13 cellular contexts compared by ENCODE assay signal in genomic region chr4:77196866-77197265, GRCh38. TPM values are rescaled to one million over a fixed set of nuclear protein-coding genes. Genes with fewer than 3 reads are reported as not detected.
DNase-seq lines count a peak whose midpoint lies in the region; ATAC-seq, FAIRE-seq and TF ChIP-seq lines count a peak whose summit lies in the region.
"Had no signal": no experiment of that assay in that cellular context is flagged by ENCODE, and none has a peak within 500 bp of the region (broad histone marks: within the 10 kb centered on the region; RNA-seq: fewer than 3 reads in every experiment).

No MANE protein-coding gene starts in this region.

- H3K27ac ChIP-seq in transverse colon = no peak overlapping the region
- H3K27ac ChIP-seq: hepatocyte, stomach had no signal

- no peaks in the 10 kb centered on the region for H3K4me1 ChIP-seq in mucosa of descending colon (ENCODE audit: low read depth)
- H3K4me1 ChIP-seq in transverse colon = no peaks in the 10 kb centered on the region
- H3K4me1 ChIP-seq: stomach had no signal

- H3K9me3 Mint-ChIP-seq in activated CD4-positive, alpha-beta T cell treated with anti-CD3 and anti-CD28 coated beads, Interleukin-2, amount 10 ng/mL, durations not matched to agents 24 days and 14 days = peaks cover 3% of the 10 kb centered on the region

- H3K27ac Mint-ChIP-seq in activated CD4-positive, alpha-beta T cell treated with anti-CD3 and anti-CD28 coated beads, Interleukin-2, amount 10 ng/mL, durations not matched to agents 24 days and 14 days = no peak overlapping the region
- H3K27ac Mint-ChIP-seq: activated naive CD8-positive, alpha-beta T cell had no signal

- ATAC-seq in GM18511 (IDR thresholded peaks at IDR 0.05; ENCODE audit: unreplicated experiment) (peak; percentile 53), GM21576 (IDR thresholded peaks at IDR 0.05; ENCODE audit: unreplicated experiment) (peak; percentile 35), HG03520 (IDR thresholded peaks at IDR 0.05; ENCODE audit: unreplicated experiment) (peak; percentile 35), mucosa of descending colon (peak; percentile 22)

- H3K9me3 ChIP-seq in mucosa of descending colon = no peaks in the 10 kb centered on the region
- no peaks in the 10 kb centered on the region for H3K9me3 ChIP-seq in transverse colon
- H3K9me3 ChIP-seq: stomach had no signal

- no peak for DNase-seq in mucosa of descending colon
- no peak for DNase-seq in HTR-8/SVneo (ENCODE audit: insufficient read length, low spot score)
- no peak for DNase-seq in activated CD4-positive, alpha-beta T cell treated with anti-CD3 and anti-CD28 coated beads, Interleukin-2, amount 10 ng/mL, durations not matched to agents 24 days and 14 days
- DNase-seq in NCI-H1694 (lab: John Stamatoyannopoulos, UW) = no peak
- no peak for DNase-seq in transverse colon
- DNase-seq: NCI-H187; stimulated activated CD4-positive, alpha-beta T cell treated with anti-CD3 and anti-CD28 coated beads, Interleukin-12 subunit alpha, Interleukin-12 subunit beta, amount 100 ng/mL, for 4 hours; stomach had no signal

- no peak for TF ChIP-seq CTCF in mucosa of descending colon (IDR thresholded peaks at IDR 0.05)
- TF ChIP-seq CTCF in transverse colon (IDR thresholded peaks at IDR 0.05) = no peak

- H3K36me3 ChIP-seq in mucosa of descending colon (ENCODE audit: low read depth) (no peaks in the 10 kb centered on the region), transverse colon (no peaks in the 10 kb centered on the region)
- H3K36me3 ChIP-seq: stomach had no signal

- no peak overlapping the region for H3K4me3 Mint-ChIP-seq in activated CD4-positive, alpha-beta T cell treated with anti-CD3 and anti-CD28 coated beads, Interleukin-2, amount 10 ng/mL, durations not matched to agents 24 days and 14 days
- H3K4me3 Mint-ChIP-seq: activated naive CD8-positive, alpha-beta T cell had no signal

- no peak for FAIRE-seq in HTR-8/SVneo (lab: Jason Lieb, UNC)

- intact Hi-C loops in mucosa of descending colon (cut with DNase I, micrococcal nuclease) = no loop called here
- intact Hi-C loops in activated CD4-positive, alpha-beta T cell treated with anti-CD3 and anti-CD28 coated beads, Interleukin-2, amount 10 ng/mL, durations not matched to agents 24 days and 14 days (cut with micrococcal nuclease) = loop anchor here (10.0 kb wide), 1 partner anchor 122 kb away; the partner anchor contains the start of gene CCNI
- intact Hi-C loops in transverse colon (cut with DNase I; ENCODE audit: low total_unique reads) = no loop called here

- in situ Hi-C loops in transverse colon (cut with MboI; ENCODE audit: low pct_ligation_motif_present in 1 of 4, low pct_unique_long_range_greater_than_20kb in 1 of 4, low sequenced_read_pairs in 3 of 4) = no loop called here

- H3K27me3 ChIP-seq in transverse colon = no peaks in the 10 kb centered on the region
- H3K27me3 ChIP-seq: hepatocyte had no signal

- 78% methylated on average over 4 of the region's 4 CpGs; no CpG with 5 or more reads in 1 of the 2 donors for WGBS in transverse colon (ENCODE audit: low coverage in 1 of 2), 2 donors

- TF ChIP-seq POLR2A in transverse colon (IDR thresholded peaks at IDR 0.05) = no peak

- peaks cover 23% of the 10 kb centered on the region for H3K4me1 Mint-ChIP-seq in activated CD4-positive, alpha-beta T cell treated with anti-CD3 and anti-CD28 coated beads, Interleukin-2, amount 10 ng/mL, durations not matched to agents 24 days and 14 days

- no peaks in the 10 kb centered on the region for H3K36me3 Mint-ChIP-seq in activated CD4-positive, alpha-beta T cell treated with anti-CD3 and anti-CD28 coated beads, Interleukin-2, amount 10 ng/mL, durations not matched to agents 24 days and 14 days (ENCODE audit: low read depth)
- H3K36me3 Mint-ChIP-seq: activated naive CD8-positive, alpha-beta T cell had no signal

- TF ChIP-seq EP300 in transverse colon (IDR thresholded peaks at IDR 0.05; ENCODE audit: low read depth) = no peak

- H3K4me3 ChIP-seq in mucosa of descending colon (no peak overlapping the region), transverse colon (no peak overlapping the region)
- H3K4me3 ChIP-seq: hepatocyte, stomach had no signal

- H3K27me3 Mint-ChIP-seq in activated CD4-positive, alpha-beta T cell treated with anti-CD3 and anti-CD28 coated beads, Interleukin-2, amount 10 ng/mL, durations not matched to agents 24 days and 14 days = peaks cover 8% of the 10 kb centered on the region
- H3K27me3 Mint-ChIP-seq: activated naive CD8-positive, alpha-beta T cell had no signal

RNA-seq across cellular contexts. Expression of gene CCNG2, which starts 39.9 kb away (rescaled TPM):
- 10 to 100 TPM; 36.1 to 86.5 (median 64.8) TPM for total RNA-seq in mucosa of descending colon
- total RNA-seq in activated CD4-positive, alpha-beta T cell treated with anti-CD3 and anti-CD28 coated beads, Interleukin-2, amount 10 ng/mL, durations not matched to agents 24 days and 14 days = 10.4 and 11.1 TPM in 2 replicates
- 100 to 1,000 TPM in 1 of 4 donors, 10 to 100 TPM in 3; 55.4 to 114 (median 79.4) TPM for total RNA-seq in transverse colon
